In the genomic region with DNA sequence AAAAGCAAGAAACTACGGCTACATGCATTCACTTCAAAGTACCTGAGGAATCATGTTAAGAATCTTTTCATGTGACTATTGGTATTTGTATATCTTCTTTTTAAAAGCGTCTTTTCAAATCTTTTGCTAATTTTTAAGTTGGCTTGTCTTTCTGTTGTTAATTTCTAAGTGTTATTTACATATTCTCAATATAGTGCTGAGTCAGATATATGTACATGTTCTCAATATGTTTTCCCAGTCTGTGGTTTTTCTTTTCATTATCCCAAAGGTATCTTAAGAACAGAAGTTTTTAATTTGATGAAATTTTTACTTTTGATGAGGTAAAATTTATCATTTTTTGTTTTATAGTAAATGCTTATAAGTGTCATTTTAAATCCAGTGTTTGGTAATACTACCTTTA, we compare ENCODE assay signal across 16 cellular contexts. TPM values are rescaled to one million over a fixed set of nuclear protein-coding genes. Genes with fewer than 3 reads are reported as not detected.
DNase-seq lines count a peak whose midpoint lies in the region; ATAC-seq, FAIRE-seq and TF ChIP-seq lines count a peak whose summit lies in the region.
"Had no signal": no experiment of that assay in that cellular context is flagged by ENCODE, and none has a peak within 500 bp of the region (broad histone marks: within the 10 kb centered on the region; RNA-seq: fewer than 3 reads in every experiment).

No MANE protein-coding gene starts in this region.

- H3K4me1 ChIP-seq in IMR-90 (ENCODE audit: control insufficient read depth, insufficient read depth, low read length), result no peaks in the 10 kb centered on the region
- H3K4me1 ChIP-seq in sigmoid colon, result peaks cover 0 to 57% (median 46%) of the 10 kb centered on the region in 4 donors
- peaks cover 0 to 42% (median 6%) of the 10 kb centered on the region in 4 donors for H3K4me1 ChIP-seq in tibial nerve
- H3K4me1 ChIP-seq: BE2C had no signal

- intact Hi-C loops in IMR-90 (cut with micrococcal nuclease) (no loop called here), sigmoid colon (cut with DNase I) (no loop called here)

- H4K8ac ChIP-seq in IMR-90 (ENCODE audit: low read depth in 2 of 2, low read length in 2 of 2), result no peak overlapping the region

- dilution Hi-C loops in IMR-90 (cut with HindIII; ENCODE audit: low sequenced_read_pairs, unreplicated experiment), result no loop called here

- H3K36me3 ChIP-seq in IMR-90 (ENCODE audit: control insufficient read depth, insufficient read depth, low read length) (peaks cover 2% of the 10 kb centered on the region), sigmoid colon (peaks cover 0 to 5% (median 0%) of the 10 kb centered on the region in 4 donors), tibial nerve (peaks cover 0 to 14% (median 0%) of the 10 kb centered on the region in 3 donors)
- H3K36me3 ChIP-seq: BE2C had no signal

- TF ChIP-seq RAD21 in IMR-90 (IDR thresholded peaks at IDR 0.05; ENCODE audit: low read length), result no peak

- no TSS peak for BruUV-seq in IMR-90 (replicated peaks; lab: Mats Ljungman, UMichigan)

- no peak overlapping the region for H2BK5ac ChIP-seq in IMR-90 (ENCODE audit: low read depth, low read length, poor library complexity, severe bottlenecking)

- H4K20me1 ChIP-seq in IMR-90 (ENCODE audit: insufficient read depth, low read length), result no peaks in the 10 kb centered on the region; the same call in 1 of the 2 replicates

- peaks cover 0 to 9% of the 10 kb centered on the region in 2 experiments; a peak in 2 of 4 replicates for H3K79me1 ChIP-seq in IMR-90 (ENCODE audit: low read depth in 1 of 2, low read length in 2 of 2)

- H2AK9ac ChIP-seq in IMR-90 (replicated peaks; ENCODE audit: low read depth, low read length, poor library complexity), result no peak overlapping the region

- FAIRE-seq in A204.1 (lab: Jason Lieb, UNC) (peak; percentile 47), islet of Langerhans (lab: Jason Lieb, UNC) (peak; percentile 84)
- FAIRE-seq: GM12891 had no signal

- no peak overlapping the region for H3K18ac ChIP-seq in IMR-90 (ENCODE audit: low read depth, low read length)

- POLR2A ChIA-PET in IMR-90 (lab: Charles Lee; ENCODE audit: unreplicated experiment), result no interaction called here

- H4K91ac ChIP-seq in IMR-90 (ENCODE audit: insufficient read depth, low read depth, low read length), result no peak overlapping the region

- H3K4me3 ChIP-seq in IMR-90 (ENCODE audit: insufficient read depth, low read depth, low read length) (no peak overlapping the region), sigmoid colon (no peak overlapping the region), tibial nerve (no peak overlapping the region)

- no peak overlapping the region for H3K4ac ChIP-seq in IMR-90 (ENCODE audit: low read depth, low read length)

- TF ChIP-seq EP300 in sigmoid colon (IDR thresholded peaks at IDR 0.05) (no peak), tibial nerve (IDR thresholded peaks at IDR 0.05) (no peak)

- H2BK20ac ChIP-seq in IMR-90 (ENCODE audit: low read depth, low read length), result no peak overlapping the region

- no peak overlapping the region for H2BK15ac ChIP-seq in IMR-90 (ENCODE audit: low read depth, low read length)

- no peak overlapping the region for H3K27ac ChIP-seq in IMR-90 (ENCODE audit: insufficient read depth, low read length)
- H3K27ac ChIP-seq in sigmoid colon, result peak overlapping the region in 3 of 4 donors; percentile 86 to 94 (median 87)
- H3K27ac ChIP-seq in tibial nerve, result no peak overlapping the region
- H3K27ac ChIP-seq: C4-2B, HL-60 had no signal

- H3K14ac ChIP-seq in IMR-90 (replicated peaks; ENCODE audit: low read depth, low read length), result no peak overlapping the region

- no peak overlapping the region for H3K9ac ChIP-seq in IMR-90 (ENCODE audit: low read depth, low read length)

- H3K4me2 ChIP-seq in IMR-90 (ENCODE audit: low read depth, low read length), result no peak overlapping the region

- in situ Hi-C loops in IMR-90 (cut with MboI; ENCODE audit: low sequenced_read_pairs), result no loop called here

- H3K23ac ChIP-seq in IMR-90 (ENCODE audit: low read depth, low read length), result no peak overlapping the region

- TF ChIP-seq POLR2A in IMR-90 (IDR thresholded peaks at IDR 0.05; ENCODE audit: low read depth, low read length) (no peak), sigmoid colon (IDR thresholded peaks at IDR 0.05) (no peak), tibial nerve (IDR thresholded peaks at IDR 0.05) (no peak)

- no CpG with 5 or more reads among the region's 2 CpGs for WGBS in IMR-90 (ENCODE audit: extremely low coverage in 2 of 2, insufficient read length in 1 of 2), 2 experiments
- 94 to 97% methylated on average over 2 of the region's 2 CpGs for WGBS in sigmoid colon, 2 donors
- 94 to 95% methylated on average over 2 of the region's 2 CpGs for WGBS in tibial nerve, 2 donors

- CTCF ChIA-PET in IMR-90 (lab: Yijun Ruan, JAX), result no interaction called here

- ATAC-seq in IMR-90 (ENCODE audit: low read depth), result no peak
- no peak for ATAC-seq in HG03571 (IDR thresholded peaks at IDR 0.05; ENCODE audit: unreplicated experiment)
- ATAC-seq: HCT116 had no signal

- H3K9me1 ChIP-seq in IMR-90 (ENCODE audit: insufficient read depth, low read length), result no peaks in the 10 kb centered on the region

- no peak for TF ChIP-seq CTCF in IMR-90 (conservative IDR thresholded peaks at IDR 0.05; ENCODE audit: low read depth, low read length)
- no peak for TF ChIP-seq CTCF in sigmoid colon (IDR thresholded peaks at IDR 0.05)
- TF ChIP-seq CTCF in tibial nerve (IDR thresholded peaks at IDR 0.05), result no peak

- no peak overlapping the region for H4K5ac ChIP-seq in IMR-90 (ENCODE audit: low read depth, low read length)

- DNase-seq in IMR-90 (no peak), sigmoid colon (no peak), middle frontal gyrus (ENCODE audit: extremely low spot score, low spot score) (no peak), NCI-H1694 (lab: John Stamatoyannopoulos, UW) (no peak), tibial nerve (ENCODE audit: low spot score in 2 of 2) (no peak)
- DNase-seq: 8988T; BE2C; CD4-positive, alpha-beta memory T cell; DMS79 had no signal

- H3K27me3 ChIP-seq in IMR-90 (ENCODE audit: control insufficient read depth, insufficient read depth, low read length) (no peaks in the 10 kb centered on the region), sigmoid colon (no peaks in the 10 kb centered on the region), tibial nerve (no peaks in the 10 kb centered on the region)
- H3K27me3 ChIP-seq: BE2C had no signal

- H2AK5ac ChIP-seq in IMR-90 (ENCODE audit: low read depth, low read length), result no peak overlapping the region

- H3K56ac ChIP-seq in IMR-90 (ENCODE audit: extremely low read depth, insufficient read depth, low read length), result no peak overlapping the region

- no peak overlapping the region for H2BK120ac ChIP-seq in IMR-90 (ENCODE audit: low read depth, low read length)

- no peak overlapping the region for H2AFZ ChIP-seq in IMR-90 (replicated peaks; ENCODE audit: low read length, poor library complexity)

- H3K9me3 ChIP-seq in IMR-90 (ENCODE audit: control insufficient read depth, insufficient read depth, low read length) (peaks cover 5% of the 10 kb centered on the region), sigmoid colon (peaks cover 0 to 7% (median 2%) of the 10 kb centered on the region in 4 donors), tibial nerve (peaks cover 0 to 17% (median 5%) of the 10 kb centered on the region in 4 donors)
- H3K9me3 ChIP-seq: BE2C had no signal

TF ChIP-seq in IMR-90, 13 proteins besides CTCF, POLR2A, EP300 and RAD21:
- TF ChIP-seq BHLHE40 (IDR thresholded peaks at IDR 0.05; ENCODE audit: low read depth, low read length) (no peak), NFE2L2 (IDR thresholded peaks at IDR 0.05; ENCODE audit: low read depth, low read length) (no peak), RFX5 (IDR thresholded peaks at IDR 0.05; ENCODE audit: low read depth, low read length) (no peak), MAFK (IDR thresholded peaks at IDR 0.05; ENCODE audit: low read depth, low read length) (peak; percentile 92), CEBPB (IDR thresholded peaks at IDR 0.05; ENCODE audit: low read depth, low read length) (no peak)
- TF ChIP-seq, protein P1, sequence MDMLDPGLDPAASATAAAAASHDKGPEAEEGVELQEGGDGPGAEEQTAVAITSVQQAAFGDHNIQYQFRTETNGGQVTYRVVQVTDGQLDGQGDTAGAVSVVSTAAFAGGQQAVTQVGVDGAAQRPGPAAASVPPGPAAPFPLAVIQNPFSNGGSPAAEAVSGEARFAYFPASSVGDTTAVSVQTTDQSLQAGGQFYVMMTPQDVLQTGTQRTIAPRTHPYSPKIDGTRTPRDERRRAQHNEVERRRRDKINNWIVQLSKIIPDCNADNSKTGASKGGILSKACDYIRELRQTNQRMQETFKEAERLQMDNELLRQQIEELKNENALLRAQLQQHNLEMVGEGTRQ (IDR thresholded peaks at IDR 0.05; ENCODE audit: low read depth, low read length), result no peak
- TF ChIP-seq, protein P2, sequence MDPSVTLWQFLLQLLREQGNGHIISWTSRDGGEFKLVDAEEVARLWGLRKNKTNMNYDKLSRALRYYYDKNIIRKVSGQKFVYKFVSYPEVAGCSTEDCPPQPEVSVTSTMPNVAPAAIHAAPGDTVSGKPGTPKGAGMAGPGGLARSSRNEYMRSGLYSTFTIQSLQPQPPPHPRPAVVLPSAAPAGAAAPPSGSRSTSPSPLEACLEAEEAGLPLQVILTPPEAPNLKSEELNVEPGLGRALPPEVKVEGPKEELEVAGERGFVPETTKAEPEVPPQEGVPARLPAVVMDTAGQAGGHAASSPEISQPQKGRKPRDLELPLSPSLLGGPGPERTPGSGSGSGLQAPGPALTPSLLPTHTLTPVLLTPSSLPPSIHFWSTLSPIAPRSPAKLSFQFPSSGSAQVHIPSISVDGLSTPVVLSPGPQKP (IDR thresholded peaks at IDR 0.05; ENCODE audit: borderline replicate concordance, low read depth, low read length), result no peak
TF ChIP-seq in IMR-90: peak in this region for 1.

RNA-seq across cellular contexts. Expression of gene DCP1B, which starts 24.0 kb away (rescaled TPM):
- total RNA-seq in IMR-90 (2012; rRNA removed) (13.3 and 13.9 TPM in 2 replicates), sigmoid colon (10 to 100 TPM; 24.8 to 47.7 (median 35.5) TPM), tibial nerve (10 to 100 TPM in 3 of 4 donors, 1 to 10 TPM in 1; 7.5 to 21.0 (median 13.3) TPM)
- polyA plus RNA-seq in IMR-90 (2012; rRNA removed) (19.7 and 22.5 TPM in 2 replicates), sigmoid colon (1 to 10 TPM; 5.5 to 8.5 (median 7.2) TPM)
- 9.9 and 13.2 TPM in 2 replicates for polyA plus RNA-seq in IMR-90 (2012; cell fraction: cytosol; rRNA removed)
- 14.4 and 22.6 TPM in 2 replicates for polyA plus RNA-seq in IMR-90 (2012; cell fraction: nucleus; rRNA removed; ENCODE audit: low replicate concordance)

Comparison
In these comparisons a context has a peak if more than half of its experiments do, and no peak if none do; other contexts are left out.
1. H3K27ac ChIP-seq: peak in sigmoid colon (3 of 4); none in IMR-90 (single experiment) and tibial nerve (0 of 4).